ENCODE assay signal across 22 cellular contexts in the genomic region with DNA sequence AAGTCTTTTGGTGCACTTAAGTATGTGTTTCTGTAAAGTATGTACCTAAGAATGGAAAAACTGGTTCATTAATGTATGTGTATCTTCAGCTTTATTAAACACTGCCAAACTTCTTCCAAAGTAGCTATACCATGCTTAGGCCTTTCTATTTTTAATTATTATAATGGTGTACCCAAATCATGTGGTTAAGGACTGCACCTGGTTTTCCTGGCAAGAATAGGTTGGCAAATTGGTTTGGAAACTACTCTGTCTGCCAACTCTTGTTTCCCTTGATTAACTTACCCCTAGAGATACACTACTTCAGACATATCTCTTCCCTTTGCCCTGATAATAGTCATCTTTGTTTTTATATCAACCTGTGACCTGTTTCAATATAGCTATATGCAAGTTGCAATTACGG. TPM values are rescaled to one million over a fixed set of nuclear protein-coding genes. Genes with fewer than 3 reads are reported as not detected.
"Had no signal": no experiment of that assay in that cellular context is flagged by ENCODE, and none has a peak within 500 bp of the region (broad histone marks: within the 10 kb centered on the region; RNA-seq: fewer than 3 reads in every experiment).

No MANE protein-coding gene starts in this region.

- ATAC-seq: K562, Panc1, PC-3 had no signal

- DNase-seq: Kasumi-1; MM.1S; NCI-H1436; NCI-H187; NCI-H2029; NCI-H2081 treated with DMSO at 0.1 percent for 48 hours; NCI-H2171; NCI-H226; NCI-H446; NCI-H510A; NCI-H524 treated with DMSO at 0.1 percent for 48 hours; NCI-H748 treated with DMSO at 0.1 percent for 48 hours; NK-92 treated with Interleukin-12 subunit alpha and Interleukin-12 subunit beta, amount 100 ng/mL, for 24 hours; PC-3; SHP77; SK-N-SH; SW 1271; T-helper 1 cell had no signal

RNA-seq across cellular contexts. Expression of a gene that starts 40.8 kb away (rescaled TPM):
- total RNA-seq: OCI-LY7, PC-3 had no signal
- polyA plus RNA-seq: IgD-negative memory B cell had no signal
